17 cellular contexts compared by ENCODE assay signal in the genomic region with DNA sequence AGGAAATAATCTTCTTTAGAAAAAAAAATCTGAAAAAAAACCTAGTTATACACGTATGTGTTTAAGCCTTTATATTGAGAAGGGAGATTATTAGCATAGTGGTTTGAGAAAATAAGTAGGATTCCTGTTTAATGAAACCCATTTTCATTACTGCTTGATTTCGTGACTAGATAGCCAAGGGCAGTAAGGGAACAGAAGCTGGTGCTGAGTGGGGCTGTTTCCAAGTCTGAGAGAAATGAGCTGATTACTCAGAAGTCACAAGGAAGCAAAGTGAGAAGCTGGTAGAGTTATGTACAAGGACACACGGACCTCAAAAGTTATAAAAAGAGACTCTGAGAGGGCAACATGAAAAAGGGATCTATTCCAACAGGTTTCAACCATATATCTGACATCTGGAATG.
"Had no signal": no experiment of that assay in that cellular context is flagged by ENCODE, and none has a peak within 500 bp of the region (broad histone marks: within the 10 kb centered on the region; RNA-seq: fewer than 3 reads in every experiment).

No MANE protein-coding gene starts in this region.

- DNase-seq: activated CD4-positive, alpha-beta T cell treated with anti-CD3 and anti-CD28 coated beads for 48 hours; activated CD4-positive, CD25-positive, alpha-beta regulatory T cell; activated CD8-positive, alpha-beta memory T cell treated with anti-CD3 and anti-CD28 coated beads, Interleukin-2, amount 50 U/mL, for 4 hours; activated naive CD4-positive, alpha-beta T cell treated with anti-CD3 and anti-CD28 coated beads for 36 hours; activated T-cell treated with anti-CD3 and anti-CD28 coated beads, Interleukin-2, amount 50 U/mL, for 4 hours; anterior cingulate cortex; brain microvascular endothelial cell; central memory CD4-positive, alpha-beta T cell; colonic mucosa; left ventricle myocardium superior; naive thymus-derived CD8-positive, alpha-beta T cell; nucleus accumbens; stimulated activated naive CD8-positive, alpha-beta T cell treated with anti-CD3 and anti-CD28 coated beads, Interleukin-15, Interleukin-2, amounts not matched to agents 100 U/mL and 50 U/mL, for 24 hours had no signal

- H3K27ac Mint-ChIP-seq: activated naive CD4-positive, alpha-beta T cell treated with anti-CD3 and anti-CD28 coated beads for 36 hours; memory B cell; T-helper 2 cell treated with Interferon-gamma antibody and Interleukin-4, amounts not matched to agents 5 μg/mL and 100 μg/mL, for 36 hours; type B pancreatic cell had no signal

- H3K4me1 ChIP-seq: colonic mucosa, right atrium auricular region had no signal

- H3K9me3 Mint-ChIP-seq: activated naive CD4-positive, alpha-beta T cell treated with anti-CD3 and anti-CD28 coated beads for 36 hours; activated T-cell treated with anti-CD3 and anti-CD28 coated beads, Interleukin-2, amount 50 U/mL, for 4 hours; memory B cell; naive thymus-derived CD8-positive, alpha-beta T cell; T-helper 2 cell treated with Interferon-gamma antibody and Interleukin-4, amounts not matched to agents 5 μg/mL and 100 μg/mL, for 36 hours; type B pancreatic cell had no signal

- H3K36me3 ChIP-seq: brain microvascular endothelial cell, colonic mucosa, right atrium auricular region had no signal

- H3K36me3 Mint-ChIP-seq: memory B cell; naive thymus-derived CD8-positive, alpha-beta T cell; type B pancreatic cell had no signal

- H3K9me3 ChIP-seq: colonic mucosa, right atrium auricular region had no signal

- H3K27me3 ChIP-seq: brain microvascular endothelial cell, colonic mucosa, right atrium auricular region had no signal

- H3K4me3 Mint-ChIP-seq: activated naive CD4-positive, alpha-beta T cell treated with anti-CD3 and anti-CD28 coated beads for 36 hours; activated T-cell treated with anti-CD3 and anti-CD28 coated beads, Interleukin-2, amount 50 U/mL, for 4 hours; memory B cell; naive thymus-derived CD8-positive, alpha-beta T cell; T-helper 2 cell treated with Interferon-gamma antibody and Interleukin-4, amounts not matched to agents 5 μg/mL and 100 μg/mL, for 36 hours; type B pancreatic cell had no signal

- H3K27ac ChIP-seq: brain microvascular endothelial cell, colonic mucosa, right atrium auricular region had no signal

- H3K4me3 ChIP-seq: colonic mucosa, right atrium auricular region had no signal

- H3K27me3 Mint-ChIP-seq: memory B cell; naive thymus-derived CD8-positive, alpha-beta T cell; type B pancreatic cell had no signal
